In genomic region chr22:19361501-19362103, GRCh38 we compare ENCODE assay signal across 8 cellular contexts.
DNase-seq lines count a peak whose midpoint lies in the region; ATAC-seq and TF ChIP-seq lines count a peak whose summit lies in the region.
"Had no signal": no experiment of that assay in that cellular context is flagged by ENCODE, and none has a peak within 500 bp of the region (broad histone marks: within the 10 kb centered on the region; RNA-seq: fewer than 3 reads in every experiment).

No MANE protein-coding gene starts in this region.

- peak overlapping the region; percentile 43 for H3K4me2 ChIP-seq in OCI-LY7 (ENCODE audit: low read length)

- peak; percentile 83 for DNase-seq in OCI-LY7 (ENCODE audit: low spot score)
- no peak for DNase-seq in middle frontal gyrus (ENCODE audit: extremely low spot score, low spot score)
- DNase-seq in breast epithelium (ENCODE audit: low spot score in 2 of 2), result no peak
- no peak for DNase-seq in DMS114 treated with DMSO at 0.1 percent for 48 hours (lab: John Stamatoyannopoulos, UW; ENCODE audit: unreplicated experiment)
- DNase-seq: NCI-H69 had no signal

- H3K4me1 ChIP-seq in OCI-LY7 (ENCODE audit: insufficient read depth, low read length, poor library complexity, severe bottlenecking) (peaks cover 18% of the 10 kb centered on the region), breast epithelium (no peaks in the 10 kb centered on the region)

- peak overlapping the region; percentile 12 for H3K4me3 Mint-ChIP-seq in stimulated activated naive CD8-positive, alpha-beta T cell treated with anti-CD3 and anti-CD28 coated beads, Interleukin-15, Interleukin-2, amounts not matched to agents 100 ng/mL and 50 ng/mL, for 24 hours

- H3K27ac ChIP-seq in OCI-LY7 (ENCODE audit: low read depth, low read length, poor library complexity, severe bottlenecking) (peak overlapping the region; percentile 42), breast epithelium (no peak overlapping the region)

- no TSS peak for BruUV-seq in OCI-LY7 (replicated peaks; lab: Mats Ljungman, UMichigan)

- POLR2A ChIA-PET in OCI-LY7 (lab: Charles Lee), result interaction anchor here (0.6 to 0.7 kb wide), 2 partner anchors 10 to 927 kb away, joined by 3 read pairs; no protein-coding TSS in a partner anchor

- TF ChIP-seq CTCF in OCI-LY7 (conservative IDR thresholded peaks at IDR 0.05; ENCODE audit: low read length), result no peak
- no peak for TF ChIP-seq CTCF in breast epithelium (IDR thresholded peaks at IDR 0.05)

- H3K9me3 Mint-ChIP-seq in stimulated activated naive CD8-positive, alpha-beta T cell treated with anti-CD3 and anti-CD28 coated beads, Interleukin-15, Interleukin-2, amounts not matched to agents 100 ng/mL and 50 ng/mL, for 24 hours, result no peaks in the 10 kb centered on the region

- intact Hi-C loops in OCI-LY7 (cut with micrococcal nuclease; ENCODE audit: unreplicated experiment), result loop anchor here (1.0 to 5.0 kb wide), 2 partner anchors 69 to 86 kb away; partner anchors contain the start of gene C22orf39
- intact Hi-C loops in breast epithelium (cut with DNase I; ENCODE audit: low total_unique reads), result no loop called here

- H2AFZ ChIP-seq in OCI-LY7 (ENCODE audit: low read length), result no peak overlapping the region

- no peaks in the 10 kb centered on the region for H3K27me3 ChIP-seq in breast epithelium

- H3K9me3 ChIP-seq in OCI-LY7 (ENCODE audit: low read length) (no peaks in the 10 kb centered on the region), breast epithelium (no peaks in the 10 kb centered on the region)

- CTCF ChIA-PET in OCI-LY7 (lab: Charles Lee; ENCODE audit: unreplicated experiment), result interaction anchor here (0.5 to 0.9 kb wide), 2 partner anchors 9 to 67 kb away, joined by 3 read pairs; no protein-coding TSS in a partner anchor

- peak overlapping the region; percentile 59 for H3K27ac Mint-ChIP-seq in stimulated activated naive CD8-positive, alpha-beta T cell treated with anti-CD3 and anti-CD28 coated beads, Interleukin-15, Interleukin-2, amounts not matched to agents 100 ng/mL and 50 ng/mL, for 24 hours

- H3K79me2 ChIP-seq in OCI-LY7 (ENCODE audit: insufficient read depth, low read depth, low read length), result no peaks in the 10 kb centered on the region

- peaks cover 85% of the 10 kb centered on the region for H3K36me3 ChIP-seq in OCI-LY7 (ENCODE audit: insufficient read depth, low read length)
- H3K36me3 ChIP-seq in breast epithelium, result peaks cover 10% of the 10 kb centered on the region

- peaks cover 55% of the 10 kb centered on the region for H3K36me3 Mint-ChIP-seq in stimulated activated naive CD8-positive, alpha-beta T cell treated with anti-CD3 and anti-CD28 coated beads, Interleukin-15, Interleukin-2, amounts not matched to agents 100 ng/mL and 50 ng/mL, for 24 hours (ENCODE audit: low read depth)

- H3K9me2 ChIP-seq in OCI-LY7 (ENCODE audit: insufficient read depth, low read length), result no peaks in the 10 kb centered on the region

- ATAC-seq in GM19043 (IDR thresholded peaks at IDR 0.05; ENCODE audit: low read depth, unreplicated experiment), result peak; percentile 95
- peak; percentile 87 for ATAC-seq in HG02885 (IDR thresholded peaks at IDR 0.05; ENCODE audit: poor library complexity, unreplicated experiment)

- no peak overlapping the region for H3K4me3 ChIP-seq in OCI-LY7 (ENCODE audit: low read depth, low read length, poor library complexity, severe bottlenecking)
- H3K4me3 ChIP-seq in breast epithelium, result no peak overlapping the region

- TF ChIP-seq POLR2A in breast epithelium (IDR thresholded peaks at IDR 0.05), result no peak

- H4K20me1 ChIP-seq in OCI-LY7 (ENCODE audit: insufficient read depth, low read length), result peaks cover 11% of the 10 kb centered on the region; the same call in 1 of the 2 replicates

- H3K27me3 Mint-ChIP-seq in stimulated activated naive CD8-positive, alpha-beta T cell treated with anti-CD3 and anti-CD28 coated beads, Interleukin-15, Interleukin-2, amounts not matched to agents 100 ng/mL and 50 ng/mL, for 24 hours, result no peaks in the 10 kb centered on the region

- peaks cover 26% of the 10 kb centered on the region for H3K4me1 Mint-ChIP-seq in stimulated activated naive CD8-positive, alpha-beta T cell treated with anti-CD3 and anti-CD28 coated beads, Interleukin-15, Interleukin-2, amounts not matched to agents 100 ng/mL and 50 ng/mL, for 24 hours (ENCODE audit: low read depth)
